Comparison of ENCODE assay signal across 8 cellular contexts in the genomic region with DNA sequence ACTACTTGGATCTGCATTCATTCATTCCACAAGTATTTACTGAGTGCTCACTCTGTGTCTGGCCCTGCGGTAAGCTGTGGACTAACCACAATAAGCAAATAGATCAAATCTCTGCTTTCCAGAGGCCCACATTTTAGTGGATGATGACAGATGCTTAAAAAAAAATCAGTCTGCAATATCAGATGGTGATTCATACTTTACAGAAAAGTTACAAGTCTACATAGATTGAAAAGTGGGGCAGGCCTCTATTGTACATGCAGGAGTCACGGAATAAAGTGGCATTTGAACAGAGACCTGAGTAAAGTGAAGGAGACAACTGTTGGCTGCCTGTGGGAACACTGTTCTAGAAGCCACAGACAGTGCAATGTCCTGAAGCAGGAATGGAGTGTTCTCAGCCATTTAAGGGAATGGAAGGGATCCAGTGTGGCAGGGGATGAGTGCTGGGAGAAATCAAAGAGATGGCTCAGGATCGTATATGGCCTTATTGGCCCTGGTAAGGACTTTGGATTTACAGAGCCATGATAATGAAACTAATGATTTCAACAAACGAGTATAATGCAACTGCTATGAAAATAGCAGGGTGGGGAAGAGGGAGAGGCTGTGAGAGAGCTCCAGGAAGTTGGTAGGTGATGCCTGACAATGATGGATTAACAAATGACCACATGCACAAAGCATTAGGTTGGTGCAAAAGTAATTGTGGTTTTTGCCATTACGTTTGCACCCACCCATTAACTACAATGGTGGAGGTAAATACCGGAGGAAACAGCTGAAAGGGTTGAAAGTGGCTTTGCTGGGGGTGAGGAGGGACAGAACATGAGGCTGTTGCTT. TPM values are rescaled to one million over a fixed set of nuclear protein-coding genes. Genes with fewer than 3 reads are reported as not detected.
DNase-seq lines count a peak whose midpoint lies in the region; ATAC-seq and TF ChIP-seq lines count a peak whose summit lies in the region.

No MANE protein-coding gene starts in this region.

- no peaks in the 10 kb centered on the region for H3K9me3 Mint-ChIP-seq in nephron progenitor cell

- TF ChIP-seq POLR2A in vagina (IDR thresholded peaks at IDR 0.05): no peak

- no peaks in the 10 kb centered on the region for H3K36me3 ChIP-seq in vagina

- peaks cover 9% of the 10 kb centered on the region for H3K4me1 Mint-ChIP-seq in nephron progenitor cell

- no peak overlapping the region for H3K4me3 Mint-ChIP-seq in nephron progenitor cell

- H3K9me3 ChIP-seq in vagina: no peaks in the 10 kb centered on the region

- H3K36me3 Mint-ChIP-seq in nephron progenitor cell (ENCODE audit: low read depth): no peaks in the 10 kb centered on the region

- TF ChIP-seq CTCF in nephron progenitor cell (IDR thresholded peaks at IDR 0.05) (no peak), vagina (IDR thresholded peaks at IDR 0.05) (no peak)

- H3K4me3 ChIP-seq in vagina: no peak overlapping the region

- DNase-seq in ELR (ENCODE audit: low read depth) (peak; percentile 95), NCI-H1417 treated with DMSO at 0.1 percent for 48 hours (lab: John Stamatoyannopoulos, UW) (peak; percentile 11), astrocyte of the hippocampus (ENCODE audit: low read depth, low spot score) (peak; percentile 89), nephron progenitor cell (no peak), vagina (ENCODE audit: extremely low spot score in 2 of 2) (no peak), head of caudate nucleus (no peak)
- DNase-seq in activated T-cell treated with anti-CD3 and anti-CD28 coated beads, Interleukin-2, amount 50 U/mL, for 1 hour: no peak

- intact Hi-C loops in vagina (cut with DNase I) (no loop called here), head of caudate nucleus (cut with DNase I) (no loop called here)

- ATAC-seq in HG02763 (IDR thresholded peaks at IDR 0.05; ENCODE audit: unreplicated experiment): no peak

- H3K4me1 ChIP-seq in vagina: no peaks in the 10 kb centered on the region

- peaks cover 16% of the 10 kb centered on the region for H3K27me3 Mint-ChIP-seq in nephron progenitor cell (ENCODE audit: low read depth, poor library complexity)

- no peak overlapping the region for H3K27ac ChIP-seq in vagina

- H3K27me3 ChIP-seq in vagina: no peaks in the 10 kb centered on the region

- H3K27ac Mint-ChIP-seq in nephron progenitor cell: peak overlapping the region; percentile 68

RNA-seq across cellular contexts. Expression of gene TMEM45B, which starts 31.1 kb away (rescaled TPM):
- 10.1 TPM for total RNA-seq in vagina

RNA-seq across cellular contexts. Expression of gene NFRKB, which starts 48.7 kb away (rescaled TPM):
- 66.3 TPM for total RNA-seq in vagina

Comparison
In these comparisons a context has a peak if more than half of its experiments do, and no peak if none do; other contexts are left out.
1. DNase-seq: peak in ELR (single experiment), NCI-H1417 treated with DMSO at 0.1 percent for 48 hours (single experiment) and astrocyte of the hippocampus (single experiment); none in nephron progenitor cell (single experiment), vagina (0 of 2), head of caudate nucleus (0 of 42) and activated T-cell treated with anti-CD3 and anti-CD28 coated beads, Interleukin-2, amount 50 U/mL, for 1 hour (single experiment).